Comparison of ENCODE assay signal across 1 cellular context in the genomic region with DNA sequence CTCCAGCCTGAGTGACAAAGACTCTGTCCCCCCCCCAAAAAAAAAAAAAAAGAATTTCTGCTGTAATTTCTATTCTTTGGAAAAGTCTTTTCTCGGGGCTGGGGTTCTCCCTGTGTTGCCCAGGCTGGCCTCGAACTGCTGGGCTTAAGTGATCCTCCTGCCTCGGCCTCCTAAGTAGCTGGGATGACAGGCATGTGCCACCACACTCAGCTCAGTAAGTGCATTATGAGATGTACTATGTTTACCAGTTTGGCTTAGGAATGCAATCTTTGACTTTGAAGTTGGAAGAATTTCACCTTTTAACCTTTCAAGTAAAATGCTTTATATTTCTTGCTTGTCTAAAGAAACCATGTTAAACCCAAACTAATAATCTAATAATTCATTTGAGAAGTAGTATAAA.
TF ChIP-seq lines count a peak whose summit lies in the region.

No MANE protein-coding gene starts in this region.

TF ChIP-seq in K562, 482 proteins besides CTCF, POLR2A, EP300 and RAD21 (continued from another document):
- no peak for TF ChIP-seq ZFP30 (CRISPR knock-in tag; IDR thresholded peaks at IDR 0.05; ENCODE audit: borderline replicate concordance)
- TF ChIP-seq EZH2 (IDR thresholded peaks at IDR 0.05; ENCODE audit: borderline replicate concordance, low read depth, low read length): no peak
- no peak for TF ChIP-seq RUNX1 (IDR thresholded peaks at IDR 0.05; ENCODE audit: low read depth)
- no peak for TF ChIP-seq ZNF124 (CRISPR knock-in tag; IDR thresholded peaks at IDR 0.05)
- TF ChIP-seq ZNF324 (CRISPR knock-in tag; IDR thresholded peaks at IDR 0.05): no peak
- TF ChIP-seq HIVEP1 (CRISPR knock-in tag; IDR thresholded peaks at IDR 0.05): no peak
- TF ChIP-seq HDAC6 (IDR thresholded peaks at IDR 0.05; ENCODE audit: low read depth, low read length): no peak
- TF ChIP-seq ZKSCAN8 (CRISPR knock-in tag; IDR thresholded peaks at IDR 0.05): no peak
- TF ChIP-seq ZNF121 (CRISPR knock-in tag; conservative IDR thresholded peaks at IDR 0.05): no peak
- no peak for TF ChIP-seq NFXL1 (CRISPR knock-in tag; IDR thresholded peaks at IDR 0.05)
- TF ChIP-seq TAF9B (IDR thresholded peaks at IDR 0.05; ENCODE audit: partially characterized antibody): no peak
- no peak for TF ChIP-seq ZC3H8 (IDR thresholded peaks at IDR 0.05)
- no peak for TF ChIP-seq ZNF23 (CRISPR knock-in tag; IDR thresholded peaks at IDR 0.05)
- no peak for TF ChIP-seq ZNF407 (IDR thresholded peaks at IDR 0.05; ENCODE audit: low read depth)
